Comparison of ENCODE assay signal across 10 cellular contexts in genomic region chr9:129617167-129617566, GRCh38.
A peak's percentile ranks its signal among the peaks of the same experiment; 100 is the strongest.
DNase-seq lines count a peak whose midpoint lies in the region; TF ChIP-seq lines count a peak whose summit lies in the region.
"Had no signal": no experiment of that assay in that cellular context is flagged by ENCODE, and none has a peak within 500 bp of the region (broad histone marks: within the 10 kb centered on the region; RNA-seq: fewer than 3 reads in every experiment).

No MANE protein-coding gene starts in this region.

- no peaks in the 10 kb centered on the region for H3K36me3 Mint-ChIP-seq in nephron (ENCODE audit: low read depth)

- peak overlapping the region; percentile 28 to 79 (median 62) for H3K4me3 Mint-ChIP-seq in nephron

- in situ Hi-C loops in T47D (cut with HindIII; ENCODE audit: low pct_unique_long_range_greater_than_20kb, low sequenced_read_pairs), result no loop called here

- DNase-seq in NCI-H1417 (lab: John Stamatoyannopoulos, UW) (peak in 2 of 3 experiments; percentile 17 to 52), NCI-H1417 treated with DMSO at 0.1 percent for 48 hours (lab: John Stamatoyannopoulos, UW) (no peak), T47D (ENCODE audit: low read depth in 1 of 2, low spot score in 1 of 2) (peak; percentile 78 to 80), germinal center (ENCODE audit: low spot score) (no peak), T-helper 9 cell (no peak)
- DNase-seq in effector CD8-positive, alpha-beta T cell (lab: John Stamatoyannopoulos, UW), result no peak
- DNase-seq: C1 segment of cervical spinal cord, NCI-H187 treated with DMSO at 0.1 percent for 48 hours had no signal

- TF ChIP-seq CTCF in LNCAP (IDR thresholded peaks at IDR 0.05) (peak; percentile 49; the same call in 1 of the 2 replicates), nephron (IDR thresholded peaks at IDR 0.05; ENCODE audit: unreplicated experiment in 3 of 3) (peak; percentile 31 to 43 (median 39))

- H3K4me1 Mint-ChIP-seq in nephron, result peaks cover 5% of the 10 kb centered on the region

- peaks cover 11% of the 10 kb centered on the region for H3K27me3 Mint-ChIP-seq in nephron (ENCODE audit: low read depth)

- H3K27ac Mint-ChIP-seq in nephron, result peak overlapping the region; percentile 14 to 79 (median 69)

- no peaks in the 10 kb centered on the region for H3K9me3 Mint-ChIP-seq in nephron

Comparison
In these comparisons a context has a peak if more than half of its experiments do, and no peak if none do; other contexts are left out.
1. DNase-seq: peak in NCI-H1417 (2 of 3) and T47D (2 of 2); none in NCI-H1417 treated with DMSO at 0.1 percent for 48 hours (single experiment), germinal center (single experiment), effector CD8-positive, alpha-beta T cell (single experiment) and T-helper 9 cell (single experiment).